In the genomic region with DNA sequence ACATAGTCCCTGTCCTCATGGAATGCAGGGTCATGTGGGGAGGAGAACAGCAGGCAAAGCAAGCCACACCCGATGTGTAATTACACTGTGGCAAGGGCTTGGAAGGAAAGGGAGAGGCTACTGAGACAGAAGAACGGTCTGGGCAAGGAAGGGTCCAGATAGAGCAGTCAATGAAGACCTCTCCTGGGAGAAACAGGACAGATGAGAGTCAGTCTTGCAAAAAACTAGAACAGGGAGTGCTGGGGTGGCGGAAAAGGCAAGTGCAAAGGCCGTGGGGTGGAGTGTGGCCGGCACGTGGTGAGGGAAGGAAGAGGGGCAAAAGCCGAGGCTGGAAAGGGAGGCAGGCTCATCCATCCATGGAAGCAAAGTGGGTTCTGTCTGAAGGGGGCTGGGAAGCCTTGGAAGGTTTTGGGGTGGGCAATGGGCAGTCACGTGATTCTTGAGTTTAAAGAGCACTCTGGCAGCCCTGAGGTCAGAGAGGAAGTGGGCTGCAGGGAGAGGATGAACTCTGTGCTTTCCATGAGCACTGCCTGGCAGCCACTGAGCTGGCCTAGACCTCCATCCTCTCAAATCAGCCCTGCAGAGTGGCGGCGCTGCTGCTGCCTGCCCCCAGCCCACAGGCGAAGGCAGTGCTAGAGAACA, we compare ENCODE assay signal across 1 cellular context.
TF ChIP-seq lines count a peak whose summit lies in the region.

No MANE protein-coding gene starts in this region.

TF ChIP-seq in HepG2, 621 proteins besides CTCF, POLR2A, EP300 and RAD21 (continued from another document and continues in another):
- TF ChIP-seq FOXO4 (CRISPR knock-in tag; conservative IDR thresholded peaks at IDR 0.05) (no peak), ZBTB8A (CRISPR knock-in tag; IDR thresholded peaks at IDR 0.05; ENCODE audit: borderline replicate concordance, low read depth) (no peak), NKX3-1 (CRISPR knock-in tag; IDR thresholded peaks at IDR 0.05) (0 out of 2 replicates have a peak, but pooled peaks have one; percentile 54), ZNF17 (CRISPR knock-in tag; IDR thresholded peaks at IDR 0.05) (no peak), DNMT1 (CRISPR knock-in tag; IDR thresholded peaks at IDR 0.05) (no peak), MTF2 (CRISPR knock-in tag; IDR thresholded peaks at IDR 0.05; ENCODE audit: borderline replicate concordance) (no peak), ZNF501 (CRISPR knock-in tag; IDR thresholded peaks at IDR 0.05) (no peak), PBX3 (CRISPR knock-in tag; IDR thresholded peaks at IDR 0.05; ENCODE audit: borderline replicate concordance) (no peak), ZNF713 (CRISPR knock-in tag; IDR thresholded peaks at IDR 0.05) (no peak), ZNF878 (CRISPR knock-in tag; IDR thresholded peaks at IDR 0.05) (peak; percentile 51; the same call in 1 of the 2 replicates), RORA (CRISPR knock-in tag; IDR thresholded peaks at IDR 0.05) (no peak), ATRX (CRISPR knock-in tag; IDR thresholded peaks at IDR 0.05; ENCODE audit: borderline replicate concordance) (no peak), XBP1 (CRISPR knock-in tag; IDR thresholded peaks at IDR 0.05) (no peak), ZBTB26 (CRISPR knock-in tag; IDR thresholded peaks at IDR 0.05; ENCODE audit: borderline replicate concordance) (peak; percentile 80; the same call in 1 of the 2 replicates), ZNF749 (CRISPR knock-in tag; IDR thresholded peaks at IDR 0.05; ENCODE audit: borderline replicate concordance) (0 out of 2 replicates have a peak, but pooled peaks have one; percentile 70), SMAD1 (CRISPR knock-in tag; IDR thresholded peaks at IDR 0.05; ENCODE audit: borderline replicate concordance, low read depth) (peak; percentile 93; the same call in 1 of the 2 replicates), SP1 (IDR thresholded peaks at IDR 0.05) (no peak), SP1 (CRISPR knock-in tag; IDR thresholded peaks at IDR 0.05) (no peak), KLF15 (CRISPR knock-in tag; IDR thresholded peaks at IDR 0.05; ENCODE audit: borderline replicate concordance) (peak; percentile 68; the same call in 1 of the 2 replicates), SMAD3 (CRISPR knock-in tag; IDR thresholded peaks at IDR 0.05) (no peak), ARNT2 (CRISPR knock-in tag; IDR thresholded peaks at IDR 0.05; ENCODE audit: low read depth) (peak; percentile 66; the same call in 1 of the 2 replicates), ZNF572 (CRISPR knock-in tag; IDR thresholded peaks at IDR 0.05) (no peak), RNF219 (CRISPR knock-in tag; IDR thresholded peaks at IDR 0.05) (no peak), ZNF546 (CRISPR knock-in tag; conservative IDR thresholded peaks at IDR 0.05) (peak; percentile 83; the same call in 1 of the 2 replicates), ZNF687 (CRISPR knock-in tag; IDR thresholded peaks at IDR 0.05) (peak; percentile 100), ZNF562 (CRISPR knock-in tag; IDR thresholded peaks at IDR 0.05; ENCODE audit: borderline replicate concordance) (no peak), ZFP1 (CRISPR knock-in tag; IDR thresholded peaks at IDR 0.05) (peak; percentile 73; the same call in 1 of the 2 replicates), ZNF441 (CRISPR knock-in tag; IDR thresholded peaks at IDR 0.05; ENCODE audit: borderline replicate concordance) (peak; percentile 92), IKZF4 (CRISPR knock-in tag; IDR thresholded peaks at IDR 0.05; ENCODE audit: borderline replicate concordance, low read depth, not compliant biosample characterization) (peak; percentile 85), JARID2 (CRISPR knock-in tag; IDR thresholded peaks at IDR 0.05; ENCODE audit: insufficient replicate concordance) (peak; percentile 90), ZNF7 (CRISPR knock-in tag; IDR thresholded peaks at IDR 0.05) (no peak), ZFYVE20 (CRISPR knock-in tag; IDR thresholded peaks at IDR 0.05; ENCODE audit: borderline replicate concordance, low read depth) (0 out of 2 replicates have a peak, but pooled peaks have one; percentile 46), ZNF564 (CRISPR knock-in tag; IDR thresholded peaks at IDR 0.05) (peak; percentile 83; the same call in 1 of the 2 replicates)
- TF ChIP-seq, protein P1, sequence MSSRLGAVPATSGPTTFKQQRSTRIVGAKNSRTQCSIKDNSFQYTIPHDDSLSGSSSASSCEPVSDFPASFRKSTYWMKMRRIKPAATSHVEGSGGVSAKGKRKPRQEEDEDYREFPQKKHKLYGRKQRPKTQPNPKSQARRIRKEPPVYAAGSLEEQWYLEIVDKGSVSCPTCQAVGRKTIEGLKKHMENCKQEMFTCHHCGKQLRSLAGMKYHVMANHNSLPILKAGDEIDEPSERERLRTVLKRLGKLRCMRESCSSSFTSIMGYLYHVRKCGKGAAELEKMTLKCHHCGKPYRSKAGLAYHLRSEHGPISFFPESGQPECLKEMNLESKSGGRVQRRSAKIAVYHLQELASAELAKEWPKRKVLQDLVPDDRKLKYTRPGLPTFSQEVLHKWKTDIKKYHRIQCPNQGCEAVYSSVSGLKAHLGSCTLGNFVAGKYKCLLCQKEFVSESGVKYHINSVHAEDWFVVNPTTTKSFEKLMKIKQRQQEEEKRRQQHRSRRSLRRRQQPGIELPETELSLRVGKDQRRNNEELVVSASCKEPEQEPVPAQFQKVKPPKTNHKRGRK (CRISPR knock-in tag; IDR thresholded peaks at IDR 0.05), result no peak; the same call in none of the 2 replicates
- TF ChIP-seq, protein P2, sequence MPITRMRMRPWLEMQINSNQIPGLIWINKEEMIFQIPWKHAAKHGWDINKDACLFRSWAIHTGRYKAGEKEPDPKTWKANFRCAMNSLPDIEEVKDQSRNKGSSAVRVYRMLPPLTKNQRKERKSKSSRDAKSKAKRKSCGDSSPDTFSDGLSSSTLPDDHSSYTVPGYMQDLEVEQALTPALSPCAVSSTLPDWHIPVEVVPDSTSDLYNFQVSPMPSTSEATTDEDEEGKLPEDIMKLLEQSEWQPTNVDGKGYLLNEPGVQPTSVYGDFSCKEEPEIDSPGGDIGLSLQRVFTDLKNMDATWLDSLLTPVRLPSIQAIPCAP (CRISPR knock-in tag; IDR thresholded peaks at IDR 0.05; ENCODE audit: low read depth), result no peak
- TF ChIP-seq, protein P3, sequence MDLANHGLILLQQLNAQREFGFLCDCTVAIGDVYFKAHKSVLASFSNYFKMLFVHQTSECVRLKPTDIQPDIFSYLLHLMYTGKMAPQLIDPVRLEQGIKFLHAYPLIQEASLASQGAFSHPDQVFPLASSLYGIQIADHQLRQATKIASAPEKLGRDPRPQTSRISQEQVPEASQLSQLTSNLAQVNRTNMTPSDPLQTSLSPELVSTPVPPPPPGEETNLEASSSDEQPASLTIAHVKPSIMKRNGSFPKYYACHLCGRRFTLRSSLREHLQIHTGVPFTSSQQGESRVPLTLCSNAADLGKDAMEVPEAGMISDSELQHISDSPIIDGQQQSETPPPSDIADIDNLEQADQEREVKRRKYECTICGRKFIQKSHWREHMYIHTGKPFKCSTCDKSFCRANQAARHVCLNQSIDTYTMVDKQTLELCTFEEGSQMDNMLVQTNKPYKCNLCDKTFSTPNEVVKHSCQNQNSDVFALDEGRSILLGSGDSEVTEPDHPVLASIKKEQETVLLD (CRISPR knock-in tag; IDR thresholded peaks at IDR 0.05; ENCODE audit: low read depth), result no peak
- TF ChIP-seq, protein P4, sequence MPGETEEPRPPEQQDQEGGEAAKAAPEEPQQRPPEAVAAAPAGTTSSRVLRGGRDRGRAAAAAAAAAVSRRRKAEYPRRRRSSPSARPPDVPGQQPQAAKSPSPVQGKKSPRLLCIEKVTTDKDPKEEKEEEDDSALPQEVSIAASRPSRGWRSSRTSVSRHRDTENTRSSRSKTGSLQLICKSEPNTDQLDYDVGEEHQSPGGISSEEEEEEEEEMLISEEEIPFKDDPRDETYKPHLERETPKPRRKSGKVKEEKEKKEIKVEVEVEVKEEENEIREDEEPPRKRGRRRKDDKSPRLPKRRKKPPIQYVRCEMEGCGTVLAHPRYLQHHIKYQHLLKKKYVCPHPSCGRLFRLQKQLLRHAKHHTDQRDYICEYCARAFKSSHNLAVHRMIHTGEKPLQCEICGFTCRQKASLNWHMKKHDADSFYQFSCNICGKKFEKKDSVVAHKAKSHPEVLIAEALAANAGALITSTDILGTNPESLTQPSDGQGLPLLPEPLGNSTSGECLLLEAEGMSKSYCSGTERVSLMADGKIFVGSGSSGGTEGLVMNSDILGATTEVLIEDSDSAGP (CRISPR knock-in tag; IDR thresholded peaks at IDR 0.05; ENCODE audit: borderline replicate concordance), result peak; percentile 87
- TF ChIP-seq, protein P5, sequence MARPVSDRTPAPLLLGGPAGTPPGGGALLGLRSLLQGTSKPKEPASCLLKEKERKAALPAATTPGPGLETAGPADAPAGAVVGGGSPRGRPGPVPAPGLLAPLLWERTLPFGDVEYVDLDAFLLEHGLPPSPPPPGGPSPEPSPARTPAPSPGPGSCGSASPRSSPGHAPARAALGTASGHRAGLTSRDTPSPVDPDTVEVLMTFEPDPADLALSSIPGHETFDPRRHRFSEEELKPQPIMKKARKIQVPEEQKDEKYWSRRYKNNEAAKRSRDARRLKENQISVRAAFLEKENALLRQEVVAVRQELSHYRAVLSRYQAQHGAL (CRISPR knock-in tag; IDR thresholded peaks at IDR 0.05; ENCODE audit: not compliant biosample characterization), result peak; percentile 43
